ENCODE assay signal across 8 cellular contexts in genomic region chr1:61083014-61083798, GRCh38. TPM values are rescaled to one million over a fixed set of nuclear protein-coding genes. Genes with fewer than 3 reads are reported as not detected.
A peak's percentile ranks its signal among the peaks of the same experiment; 100 is the strongest.
DNase-seq lines count a peak whose midpoint lies in the region; ATAC-seq and TF ChIP-seq lines count a peak whose summit lies in the region.

No MANE protein-coding gene starts in this region.

- peaks cover 2% of the 10 kb centered on the region for H3K36me3 Mint-ChIP-seq in activated B cell treated with CpG ODN at 0.5 μM for 24 hours (ENCODE audit: low read depth)

- H3K36me3 ChIP-seq in ectodermal cell (ENCODE audit: control insufficient read depth, insufficient read depth, low read length) = no peaks in the 10 kb centered on the region

- no peaks in the 10 kb centered on the region for H3K9me3 ChIP-seq in ectodermal cell (ENCODE audit: control insufficient read depth, low read length)

- 0% methylated on average over 103 to 104 of the region's 104 CpGs for WGBS in ectodermal cell, 2 experiments

- peaks cover 22% of the 10 kb centered on the region for H3K4me1 Mint-ChIP-seq in activated B cell treated with CpG ODN at 0.5 μM for 24 hours

- peaks cover 56% of the 10 kb centered on the region for H3K27me3 Mint-ChIP-seq in activated B cell treated with CpG ODN at 0.5 μM for 24 hours

- CTCF ChIA-PET in activated B cell treated with CpG ODN at 0.5 μM for 24 hours (lab: Charles Lee) = no interaction called here

- H3K9me3 Mint-ChIP-seq in activated B cell treated with CpG ODN at 0.5 μM for 24 hours = no peaks in the 10 kb centered on the region

- POLR2A ChIA-PET in activated B cell treated with CpG ODN at 0.5 μM for 24 hours (lab: Charles Lee) = no interaction called here

- intact Hi-C loops in activated B cell treated with CpG ODN at 0.5 μM for 24 hours (cut with micrococcal nuclease) = loop anchor here (5.0 kb wide), 1 partner anchor 41 kb away; no protein-coding TSS in a partner anchor

- H3K27ac Mint-ChIP-seq in activated B cell treated with CpG ODN at 0.5 μM for 24 hours = no peak overlapping the region

- DNase-seq in NCI-H510A (lab: John Stamatoyannopoulos, UW) (peak; percentile 7), NCI-H510A treated with DMSO at 0.1 percent for 48 hours (lab: John Stamatoyannopoulos, UW) (no peak), activated B cell treated with CpG ODN at 0.5 μM for 24 hours (peak; percentile 29), medulla oblongata (ENCODE audit: extremely low spot score) (peak; percentile 29), substantia nigra (lab: John Stamatoyannopoulos, UW) (peak in 29 of 49 donors; percentile 13 to 73 (median 48))

- TF ChIP-seq CTCF in activated B cell treated with CpG ODN at 0.5 μM for 24 hours (IDR thresholded peaks at IDR 0.05) = no peak

- no peak overlapping the region for H3K27ac ChIP-seq in ectodermal cell (ENCODE audit: insufficient read depth, low read depth, low read length, poor library complexity, severe bottlenecking)
- peak overlapping the region; percentile 90 for H3K27ac ChIP-seq in substantia nigra (ENCODE audit: low read depth, low read length, poor library complexity, severe bottlenecking)

- peaks cover 11% of the 10 kb centered on the region for H3K4me1 ChIP-seq in ectodermal cell (ENCODE audit: control insufficient read depth, insufficient read depth, low read length)

- peaks cover 74% of the 10 kb centered on the region for H3K27me3 ChIP-seq in ectodermal cell (ENCODE audit: control insufficient read depth, insufficient read depth, low read length, poor library complexity, severe bottlenecking)

- ATAC-seq in activated B cell treated with CpG ODN at 0.5 μM for 24 hours (ENCODE audit: low read depth) (peak; percentile 36), GM21447 (IDR thresholded peaks at IDR 0.05; ENCODE audit: unreplicated experiment) (no peak), HG03025 (IDR thresholded peaks at IDR 0.05; ENCODE audit: low FRiP score, unreplicated experiment) (no peak)

- H3K4me3 Mint-ChIP-seq in activated B cell treated with CpG ODN at 0.5 μM for 24 hours = peak overlapping the region; percentile 87

- peak overlapping the region; percentile 44 for H3K4me3 ChIP-seq in ectodermal cell (ENCODE audit: insufficient read depth, low read depth, low read length)

RNA-seq across cellular contexts. Expression of gene NFIA, which starts 0.8 kb away (rescaled TPM):
- 0.13 and 0.44 TPM in 2 replicates for total RNA-seq in activated B cell treated with CpG ODN at 0.5 μM for 24 hours
- 0.87 TPM for polyA plus RNA-seq in ectodermal cell (2013, experiment 1 of 4)
- 0.59 TPM for polyA plus RNA-seq in ectodermal cell (2013, experiment 2 of 4)
- 0.96 TPM for polyA plus RNA-seq in ectodermal cell (2013, experiment 3 of 4)
- 0.93 TPM for polyA plus RNA-seq in ectodermal cell (2013, experiment 4 of 4)
